14 cellular contexts compared by ENCODE assay signal in genomic region chr3:37668831-37669610, GRCh38.
DNase-seq lines count a peak whose midpoint lies in the region; ATAC-seq and TF ChIP-seq lines count a peak whose summit lies in the region.
"Had no signal": no experiment of that assay in that cellular context is flagged by ENCODE, and none has a peak within 500 bp of the region (broad histone marks: within the 10 kb centered on the region; RNA-seq: fewer than 3 reads in every experiment).

No MANE protein-coding gene starts in this region.

- RAD21 ChIA-PET in HCT116 (lab: Charles Lee; ENCODE audit: low non-redundant PET in 1 of 2, low total read pairs in 2 of 2, uncharacterized antibody in 2 of 2, unreplicated experiment in 2 of 2), result no interaction called here

- DNase-seq in HCT116 (ENCODE audit: low read depth, low spot score), result no peak
- peak; percentile 8 for DNase-seq in SW480 (ENCODE audit: low spot score)
- peak; percentile 36 for DNase-seq in left cardiac atrium
- no peak for DNase-seq in CD14-positive monocyte (ENCODE audit: low spot score)
- DNase-seq: activated CD4-positive, alpha-beta T cell treated with anti-CD3 and anti-CD28 coated beads for 4 hours; activated effector memory CD4-positive, alpha-beta T cell treated with anti-CD3 and anti-CD28 coated beads, Interleukin-2, amount 50 U/mL, for 16 hours; GOT3 had no signal

- TF ChIP-seq CTCF in HCT116 (IDR thresholded peaks at IDR 0.05 in 2 of 3, conservative IDR thresholded peaks at IDR 0.05 in 1 of 3; ENCODE audit: borderline replicate concordance in 1 of 3, insufficient read depth in 1 of 3, low read depth in 2 of 3, low read length in 2 of 3) (no peak), parathyroid adenoma (IDR thresholded peaks at IDR 0.05) (no peak), CD14-positive monocyte (IDR thresholded peaks at IDR 0.05) (no peak)

- H3K27me3 ChIP-seq in HCT116 (ENCODE audit: insufficient read depth, low read length) (peaks cover 29% of the 10 kb centered on the region), parathyroid adenoma (ENCODE audit: control insufficient read depth, insufficient read depth, low read length) (no peaks in the 10 kb centered on the region)
- H3K27me3 ChIP-seq: breast epithelium had no signal

- no peak for TF ChIP-seq RAD21 in HCT116 (IDR thresholded peaks at IDR 0.05; ENCODE audit: low read depth)

- H3K9ac ChIP-seq in HCT116 (ENCODE audit: low read length), result no peak overlapping the region
- no peak overlapping the region for H3K9ac ChIP-seq in parathyroid adenoma

- H3K27ac Mint-ChIP-seq in CD14-positive monocyte, result peak overlapping the region in 1 of 7 donors; percentile 62

- intact Hi-C loops in HCT116 (cut with micrococcal nuclease), result no loop called here
- intact Hi-C loops in left cardiac atrium (cut with DNase I), result no loop called here
- intact Hi-C loops in CD14-positive monocyte (cut with micrococcal nuclease), result no loop called here

- no peaks in the 10 kb centered on the region for H3K27me3 Mint-ChIP-seq in CD14-positive monocyte (ENCODE audit: low read depth in 3 of 3)

- H3K9me3 ChIP-seq in HCT116 (ENCODE audit: control insufficient read depth in 1 of 2, insufficient read depth in 1 of 2, low read depth in 1 of 2, low read length in 2 of 2) (no peaks in the 10 kb centered on the region), parathyroid adenoma (ENCODE audit: control insufficient read depth, low read length) (no peaks in the 10 kb centered on the region)
- H3K9me3 ChIP-seq: breast epithelium had no signal

- no TSS peak for BruUV-seq in HCT116 (replicated peaks; lab: Mats Ljungman, UMichigan)

- no peaks in the 10 kb centered on the region for H3K4me1 Mint-ChIP-seq in CD14-positive monocyte

- no peak overlapping the region for H3K4me2 ChIP-seq in HCT116 (ENCODE audit: low read length)
- peak overlapping the region; percentile 14 for H3K4me2 ChIP-seq in parathyroid adenoma (ENCODE audit: low read length)

- H3K36me3 ChIP-seq in HCT116 (ENCODE audit: control insufficient read depth in 1 of 2, insufficient read depth in 2 of 2, low read length in 2 of 2) (no peaks in the 10 kb centered on the region), parathyroid adenoma (ENCODE audit: control insufficient read depth, insufficient read depth, low read length) (no peaks in the 10 kb centered on the region)
- H3K36me3 ChIP-seq: breast epithelium had no signal

- no peak overlapping the region for H3K4me3 ChIP-seq in HCT116 (replicated peaks in 1 of 2; ENCODE audit: low read depth in 1 of 2, low read length in 2 of 2)
- no peak overlapping the region for H3K4me3 ChIP-seq in parathyroid adenoma (ENCODE audit: low read depth, low read length)
- H3K4me3 ChIP-seq: GM12878, skin epidermis had no signal

- peaks cover 0 to 1% (median 0%) of the 10 kb centered on the region in 7 donors for H3K9me3 Mint-ChIP-seq in CD14-positive monocyte

- CTCF ChIA-PET in HCT116 (lab: Charles Lee), result no interaction called here

- H2AFZ ChIP-seq in HCT116 (ENCODE audit: low read depth, low read length, poor library complexity, severe bottlenecking), result no peak overlapping the region
- peak overlapping the region; percentile 63 for H2AFZ ChIP-seq in parathyroid adenoma

- no peak overlapping the region for H3K4me3 Mint-ChIP-seq in CD14-positive monocyte

- no peaks in the 10 kb centered on the region for H3K4me1 ChIP-seq in HCT116 (ENCODE audit: control insufficient read depth in 1 of 2, insufficient read depth in 2 of 2, low read length in 2 of 2)
- H3K4me1 ChIP-seq in parathyroid adenoma, result peaks cover 14% of the 10 kb centered on the region

- H3K27ac ChIP-seq in HCT116 (ENCODE audit: low read depth, low read length), result no peak overlapping the region
- H3K27ac ChIP-seq in parathyroid adenoma, result peak overlapping the region; percentile 39
- H3K27ac ChIP-seq: breast epithelium, skin epidermis had no signal

- no peaks in the 10 kb centered on the region for H4K20me1 ChIP-seq in HCT116 (ENCODE audit: insufficient read depth)

- no peak for TF ChIP-seq POLR2A in HCT116 (IDR thresholded peaks at IDR 0.05; ENCODE audit: borderline replicate concordance, extremely low read depth, insufficient read depth, insufficient read length)

- H3K36me3 Mint-ChIP-seq in CD14-positive monocyte, result no peaks in the 10 kb centered on the region

- ATAC-seq in HCT116, result peak; percentile 22; the same call in 1 of the 2 replicates
- peak; percentile 41 to 73 for ATAC-seq in left cardiac atrium
- no peak for ATAC-seq in HG02981 (IDR thresholded peaks at IDR 0.05; ENCODE audit: unreplicated experiment)
- ATAC-seq in GM18519 (IDR thresholded peaks at IDR 0.05; ENCODE audit: low FRiP score, unreplicated experiment), result no peak
- no peak for ATAC-seq in HG03139 (IDR thresholded peaks at IDR 0.05; ENCODE audit: unreplicated experiment)
- ATAC-seq: GM12878 had no signal

- H3K79me2 ChIP-seq in HCT116 (ENCODE audit: insufficient read depth, low read length) (no peaks in the 10 kb centered on the region), parathyroid adenoma (no peaks in the 10 kb centered on the region)

- POLR2A ChIA-PET in HCT116 (lab: Charles Lee), result no interaction called here

- H3K9me2 ChIP-seq in HCT116 (ENCODE audit: insufficient read depth), result no peaks in the 10 kb centered on the region

TF ChIP-seq in HCT116, 20 proteins besides CTCF, POLR2A, EP300 and RAD21:
- TF ChIP-seq ZFX (IDR thresholded peaks at IDR 0.05), result no peak
- no peak for TF ChIP-seq ZNF274 (IDR thresholded peaks at IDR 0.05; ENCODE audit: low read depth, low read length)
- no peak for TF ChIP-seq SP1 (IDR thresholded peaks at IDR 0.05; ENCODE audit: low read depth)
- TF ChIP-seq TCF7L2 (IDR thresholded peaks at IDR 0.05; ENCODE audit: borderline replicate concordance, extremely low read depth, insufficient read depth, insufficient read length), result no peak
- no peak for TF ChIP-seq ZBTB33 (IDR thresholded peaks at IDR 0.05; ENCODE audit: extremely low read depth, insufficient replicate concordance, low read length)
- no peak for TF ChIP-seq JUND (IDR thresholded peaks at IDR 0.05)
- TF ChIP-seq EZH2phosphoT487 (IDR thresholded peaks at IDR 0.05; ENCODE audit: borderline replicate concordance), result no peak
TF ChIP-seq in HCT116: peak in this region for 0.

Comparison
In these comparisons a context has a peak if more than half of its experiments do, and no peak if none do; other contexts are left out.
1. ATAC-seq: peak in HCT116 (single experiment) and left cardiac atrium (2 of 2); none in HG02981 (single experiment), GM18519 (single experiment) and HG03139 (single experiment).
2. DNase-seq: peak in SW480 (single experiment) and left cardiac atrium (single experiment); none in HCT116 (single experiment) and CD14-positive monocyte (single experiment).